In the genomic region with DNA sequence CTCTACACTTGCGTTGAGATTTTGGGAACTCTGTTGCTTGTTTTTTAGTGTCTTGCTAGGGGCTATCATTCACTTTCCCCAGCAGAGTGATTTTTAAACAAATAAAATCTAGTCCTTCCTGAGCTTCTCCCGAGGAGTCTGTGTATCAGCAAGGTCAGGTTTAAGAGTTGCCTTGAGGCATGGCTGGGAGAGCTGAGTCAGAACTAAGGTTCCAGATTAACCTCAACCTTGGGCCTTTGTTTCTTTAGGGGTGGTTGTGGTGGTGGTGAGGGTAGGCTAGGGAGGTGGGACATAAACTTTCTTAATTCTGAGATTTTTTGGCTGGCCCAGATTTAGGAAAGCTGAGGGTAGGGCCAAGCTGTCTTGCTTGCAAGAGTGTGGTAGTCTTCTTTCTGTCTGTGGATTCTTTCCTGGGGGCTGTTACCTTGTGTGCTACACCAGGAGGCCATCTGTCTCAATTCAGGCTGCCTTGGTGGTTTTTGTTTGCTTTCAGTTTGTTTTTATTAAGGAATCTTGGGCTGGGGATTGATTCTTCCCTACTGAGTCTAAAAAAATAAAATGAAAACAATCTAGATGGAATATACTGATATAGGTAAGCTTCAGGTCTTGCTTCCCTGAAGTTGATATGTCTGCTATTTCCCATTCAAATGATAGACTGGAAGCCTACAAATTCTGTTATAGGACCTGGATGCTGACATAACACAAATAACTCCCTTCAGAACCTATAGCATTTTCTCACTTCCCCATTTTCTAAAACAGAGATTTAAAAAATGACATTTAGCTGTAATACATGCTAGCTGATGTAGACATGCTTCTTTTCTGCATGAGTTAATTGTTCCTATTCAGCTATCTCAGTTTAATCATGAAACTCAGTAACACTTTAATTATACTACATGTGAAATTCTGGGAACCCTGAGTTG, we compare ENCODE assay signal across 13 cellular contexts. TPM values are rescaled to one million over a fixed set of nuclear protein-coding genes. Genes with fewer than 3 reads are reported as not detected.
DNase-seq lines count a peak whose midpoint lies in the region; ATAC-seq, FAIRE-seq and TF ChIP-seq lines count a peak whose summit lies in the region.
"Had no signal": no experiment of that assay in that cellular context is flagged by ENCODE, and none has a peak within 500 bp of the region (broad histone marks: within the 10 kb centered on the region; RNA-seq: fewer than 3 reads in every experiment).

No MANE protein-coding gene starts in this region.

- 15 to 28% (median 20%) methylated on average over 2 of the region's 2 CpGs for WGBS in ovary, 3 donors

- H3K9me3 ChIP-seq in ovary (no peaks in the 10 kb centered on the region), BE2C (no peaks in the 10 kb centered on the region)
- H3K9me3 ChIP-seq: gastroesophageal sphincter, right lobe of liver had no signal

- DNase-seq in GM12891 (ENCODE audit: insufficient read length, low spot score) (no peak), NOMO-1 treated with dmso at 0.1 percent for 144 hours (lab: John Stamatoyannopoulos, UW; ENCODE audit: unreplicated experiment) (peak; percentile 28), ovary (no peak), NCI-H526 (lab: John Stamatoyannopoulos, UW) (no peak), NCI-H187 treated with DMSO at 0.1 percent for 48 hours (lab: John Stamatoyannopoulos, UW) (no peak), BE2C (no peak)
- DNase-seq: right lobe of liver had no signal

- intact Hi-C loops in ovary (cut with DNase I): no loop called here

- H3K36me3 ChIP-seq in ovary (no peaks in the 10 kb centered on the region), BE2C (no peaks in the 10 kb centered on the region)
- H3K36me3 ChIP-seq: gastroesophageal sphincter, right lobe of liver had no signal

- H3K4me1 ChIP-seq in ovary (ENCODE audit: insufficient read depth): peaks cover 6% of the 10 kb centered on the region
- no peaks in the 10 kb centered on the region for H3K4me1 ChIP-seq in BE2C
- H3K4me1 ChIP-seq: right lobe of liver had no signal

- TF ChIP-seq POLR2A in GM12891 (IDR thresholded peaks at IDR 0.05; ENCODE audit: low read depth, low read length): no peak
- TF ChIP-seq POLR2A in ovary (IDR thresholded peaks at IDR 0.05): no peak

- FAIRE-seq in GM12891 (lab: Jason Lieb, UNC): peak; percentile 69

- no peak for TF ChIP-seq EP300 in ovary (IDR thresholded peaks at IDR 0.05)

- H3K27me3 ChIP-seq in ovary: no peaks in the 10 kb centered on the region
- no peaks in the 10 kb centered on the region for H3K27me3 ChIP-seq in BE2C
- H3K27me3 ChIP-seq: gastroesophageal sphincter, right lobe of liver had no signal

- ATAC-seq in GM19468 (IDR thresholded peaks at IDR 0.05; ENCODE audit: extremely low read depth, unreplicated experiment) (peak; percentile 68), HG02973 (IDR thresholded peaks at IDR 0.05; ENCODE audit: unreplicated experiment) (peak; percentile 70)
- ATAC-seq: gastroesophageal sphincter, right lobe of liver had no signal

- TF ChIP-seq CTCF in ovary (IDR thresholded peaks at IDR 0.05) (no peak), BE2C (IDR thresholded peaks at IDR 0.05; ENCODE audit: low read depth, low read length) (no peak)

- H3K4me3 ChIP-seq in ovary (no peak overlapping the region), BE2C (ENCODE audit: low read depth, low read length) (no peak overlapping the region)
- H3K4me3 ChIP-seq: gastroesophageal sphincter, right lobe of liver had no signal

- H3K27ac ChIP-seq in ovary: no peak overlapping the region
- H3K27ac ChIP-seq: right lobe of liver had no signal

TF ChIP-seq in GM12891, 5 proteins besides CTCF, POLR2A, EP300 and RAD21:
- TF ChIP-seq POU2F2 (IDR thresholded peaks at IDR 0.05; ENCODE audit: low read depth, low read length) (no peak), TAF1 (IDR thresholded peaks at IDR 0.05; ENCODE audit: low read depth, low read length) (no peak), SPI1 (IDR thresholded peaks at IDR 0.05; ENCODE audit: low read depth, low read length) (peak; percentile 96)

RNA-seq across cellular contexts. Expression of a gene that starts 5.4 kb away (rescaled TPM):
- polyA plus RNA-seq in GM12891 (2012; ENCODE audit: low read depth, missing spikeins): not detected
- total RNA-seq in ovary: 1 to 10 TPM in 5 of 7 donors, under 1 TPM in 2; 0.35 to 4.8 (median 1.7) TPM
- polyA plus RNA-seq in ovary: 10 to 100 TPM in 1 of 2 donors, 1 to 10 TPM in 1; 1.2 to 91.2 TPM
- polyA plus RNA-seq in BE2C (2012; ENCODE audit: insufficient read depth, insufficient read length, low read depth): not detected
- total RNA-seq: chondrocyte, lung microvascular endothelial cell, right lobe of liver had no signal
- polyA plus RNA-seq: CD14-positive monocyte had no signal
